21 cellular contexts compared by ENCODE assay signal in genomic region chrX:39653656-39654055, GRCh38.
DNase-seq lines count a peak whose midpoint lies in the region; ATAC-seq, FAIRE-seq and TF ChIP-seq lines count a peak whose summit lies in the region.
"Had no signal": no experiment of that assay in that cellular context is flagged by ENCODE, and none has a peak within 500 bp of the region (broad histone marks: within the 10 kb centered on the region; RNA-seq: fewer than 3 reads in every experiment).

No MANE protein-coding gene starts in this region.

- no peak overlapping the region for H3K4me3 Mint-ChIP-seq in astrocyte (ENCODE audit: unreplicated experiment)
- H3K4me3 Mint-ChIP-seq: activated naive CD4-positive, alpha-beta T cell treated with anti-CD3 and anti-CD28 coated beads, Interleukin-2, amount 10 ng/mL, durations not matched to agents 7 days and 5 days; IgD-negative memory B cell had no signal

- H3K4me3 ChIP-seq in GM23248 (no peak overlapping the region), astrocyte (ENCODE audit: insufficient read depth, low read depth, low read length) (no peak overlapping the region)
- H3K4me3 ChIP-seq: right lobe of liver, transverse colon had no signal

- H3K79me2 ChIP-seq in GM23248 (ENCODE audit: insufficient read depth) (no peaks in the 10 kb centered on the region), astrocyte (ENCODE audit: insufficient read depth, low read length) (no peaks in the 10 kb centered on the region)

- H3K27ac Mint-ChIP-seq in astrocyte (ENCODE audit: unreplicated experiment): no peak overlapping the region
- H3K27ac Mint-ChIP-seq: activated naive CD4-positive, alpha-beta T cell treated with anti-CD3 and anti-CD28 coated beads, Interleukin-2, amount 10 ng/mL, durations not matched to agents 7 days and 5 days had no signal

- peak overlapping the region; percentile 49 for H3K4me2 ChIP-seq in GM23248 (ENCODE audit: unreplicated experiment)
- peak overlapping the region; percentile 42 for H3K4me2 ChIP-seq in astrocyte (ENCODE audit: low read length)

- H4K20me1 ChIP-seq in GM23248 (ENCODE audit: insufficient read depth) (no peaks in the 10 kb centered on the region), astrocyte (ENCODE audit: insufficient read depth, low read length) (no peaks in the 10 kb centered on the region)

- peaks cover 8% of the 10 kb centered on the region for H3K4me1 Mint-ChIP-seq in astrocyte (ENCODE audit: low read depth, unreplicated experiment)
- H3K4me1 Mint-ChIP-seq: activated naive CD4-positive, alpha-beta T cell treated with anti-CD3 and anti-CD28 coated beads, Interleukin-2, amount 10 ng/mL, durations not matched to agents 7 days and 5 days had no signal

- H2AFZ ChIP-seq in GM23248 (no peak overlapping the region), astrocyte (ENCODE audit: low read depth, low read length) (no peak overlapping the region)

- no peak for ATAC-seq in GM18502 (IDR thresholded peaks at IDR 0.05; ENCODE audit: poor library complexity, unreplicated experiment)
- ATAC-seq: left lobe of liver, right lobe of liver had no signal

- H3K36me3 Mint-ChIP-seq in astrocyte (ENCODE audit: low read depth, unreplicated experiment): no peaks in the 10 kb centered on the region
- H3K36me3 Mint-ChIP-seq: activated naive CD4-positive, alpha-beta T cell treated with anti-CD3 and anti-CD28 coated beads, Interleukin-2, amount 10 ng/mL, durations not matched to agents 7 days and 5 days; IgD-negative memory B cell had no signal

- in situ Hi-C loops in GM23248 (cut with MboI): no loop called here

- H3K9ac ChIP-seq in GM23248 (no peak overlapping the region), astrocyte (ENCODE audit: low read length) (no peak overlapping the region)

- H3K9me3 Mint-ChIP-seq in astrocyte (ENCODE audit: unreplicated experiment): no peaks in the 10 kb centered on the region
- H3K9me3 Mint-ChIP-seq: activated naive CD4-positive, alpha-beta T cell treated with anti-CD3 and anti-CD28 coated beads, Interleukin-2, amount 10 ng/mL, durations not matched to agents 7 days and 5 days; IgD-negative memory B cell had no signal

- TF ChIP-seq CTCF in astrocyte (IDR thresholded peaks at IDR 0.05; ENCODE audit: insufficient read depth, low read depth, low read length): no peak

- peaks cover 20% of the 10 kb centered on the region for H3K27me3 Mint-ChIP-seq in astrocyte (ENCODE audit: low read depth, unreplicated experiment)

- no peaks in the 10 kb centered on the region for H3K9me2 ChIP-seq in GM23248 (ENCODE audit: insufficient read depth)

- WGBS in GM23248 (ENCODE audit: low coverage in 1 of 2, low lambda C conversion rate in 2 of 2, missing lambda C conversion rate in 2 of 2), 2 experiments: 9 to 14% methylated on average over 10 to 11 of the region's 11 CpGs

- H3F3A ChIP-seq in GM23248 (ENCODE audit: insufficient read depth): no peaks in the 10 kb centered on the region

- H3K9me3 ChIP-seq in GM23248 (ENCODE audit: low read depth) (no peaks in the 10 kb centered on the region), astrocyte (ENCODE audit: insufficient read depth, low read depth, low read length) (no peaks in the 10 kb centered on the region)
- H3K9me3 ChIP-seq: BE2C, right lobe of liver, transverse colon had no signal

- no peak for DNase-seq in GM23248
- no peak for DNase-seq in astrocyte (ENCODE audit: low read depth)
- DNase-seq in iPS DF 19.7 (ENCODE audit: low read depth, low spot score): peak; percentile 42
- peak; percentile 89 for DNase-seq in putamen (ENCODE audit: low spot score)
- DNase-seq in NCI-H146 treated with DMSO at 0.1 percent for 48 hours (lab: John Stamatoyannopoulos, UW; ENCODE audit: unreplicated experiment): no peak
- DNase-seq in NCI-H526 (lab: John Stamatoyannopoulos, UW): no peak
- no peak for DNase-seq in CD1c-positive myeloid dendritic cell (ENCODE audit: extremely low spot score)
- DNase-seq: activated CD8-positive, alpha-beta memory T cell treated with anti-CD3 and anti-CD28 coated beads, Interleukin-2, amount 50 U/mL, for 4 hours; activated naive CD4-positive, alpha-beta T cell treated with anti-CD3 and anti-CD28 coated beads, Interleukin-2, amount 10 ng/mL, durations not matched to agents 7 days and 5 days; BE2C; central memory CD4-positive, alpha-beta T cell; DND-41; NCI-H2171 treated with DMSO at 0.1 percent for 48 hours; NK-92 treated with Interleukin-12 subunit alpha and Interleukin-12 subunit beta, amount 100 ng/mL, for 24 hours; right lobe of liver; Right ventricle myocardium superior; transverse colon had no signal

- no peak overlapping the region for H3K27ac ChIP-seq in GM23248
- no peak overlapping the region for H3K27ac ChIP-seq in astrocyte (ENCODE audit: low read depth, low read length)
- H3K27ac ChIP-seq: right lobe of liver, transverse colon had no signal

- peak; percentile 91 for FAIRE-seq in astrocyte (lab: Jason Lieb, UNC)
- FAIRE-seq: endothelial cell of umbilical vein had no signal

- H3K36me3 ChIP-seq in GM23248 (ENCODE audit: low read depth): no peaks in the 10 kb centered on the region
- H3K36me3 ChIP-seq in astrocyte (ENCODE audit: insufficient read depth, low read length): no peaks in the 10 kb centered on the region
- H3K36me3 ChIP-seq: BE2C, right lobe of liver, transverse colon had no signal

- H3K4me1 ChIP-seq in GM23248 (ENCODE audit: insufficient read depth) (peaks cover 7% of the 10 kb centered on the region), astrocyte (ENCODE audit: insufficient read depth, low read length) (peaks cover 2% of the 10 kb centered on the region)
- H3K4me1 ChIP-seq: right lobe of liver, transverse colon had no signal

- H3K27me3 ChIP-seq in GM23248 (replicated peaks; ENCODE audit: insufficient read depth): no peaks in the 10 kb centered on the region
- peaks cover 14% of the 10 kb centered on the region for H3K27me3 ChIP-seq in astrocyte (ENCODE audit: insufficient read depth, low read length)
- H3K27me3 ChIP-seq: BE2C, right lobe of liver, transverse colon had no signal

Comparison
In these comparisons a context has a peak if more than half of its experiments do, and no peak if none do; other contexts are left out.
1. DNase-seq: peak in iPS DF 19.7 (single experiment) and putamen (single experiment); none in GM23248 (single experiment), astrocyte (single experiment), NCI-H146 treated with DMSO at 0.1 percent for 48 hours (single experiment), NCI-H526 (0 of 2) and CD1c-positive myeloid dendritic cell (single experiment).